Comparison of ENCODE assay signal across 8 cellular contexts in genomic region chr4:123443401-123444297, GRCh38. TPM values are rescaled to one million over a fixed set of nuclear protein-coding genes. Genes with fewer than 3 reads are reported as not detected.
DNase-seq lines count a peak whose midpoint lies in the region; ATAC-seq and TF ChIP-seq lines count a peak whose summit lies in the region.

No MANE protein-coding gene starts in this region.

- peak; percentile 20 for DNase-seq in activated naive CD4-positive, alpha-beta T cell treated with Interleukin-2 at 50 U/mL for 16 hours
- no peak for DNase-seq in activated naive CD4-positive, alpha-beta T cell (lab: John Stamatoyannopoulos, UW)
- DNase-seq in SJCRH30 (peak in 1 of 2 experiments; percentile 58), smooth muscle cell (lab: John Stamatoyannopoulos, UW; ENCODE audit: unreplicated experiment) (no peak), BE2C (no peak), NCI-H187 (lab: John Stamatoyannopoulos, UW) (no peak)

- peak overlapping the region; percentile 67 for H3K27ac ChIP-seq in SJCRH30
- peak overlapping the region in 3 of 4 donors; percentile 22 to 52 (median 39) for H3K27ac ChIP-seq in gastroesophageal sphincter
- peak overlapping the region; percentile 54 for H3K27ac ChIP-seq in smooth muscle cell (ENCODE audit: low read depth)

- TF ChIP-seq POLR2A in gastroesophageal sphincter (IDR thresholded peaks at IDR 0.05): no peak

- peaks cover 16% of the 10 kb centered on the region for H3K4me1 ChIP-seq in SJCRH30
- peaks cover 0 to 16% (median 0%) of the 10 kb centered on the region in 3 donors for H3K4me1 ChIP-seq in gastroesophageal sphincter
- peaks cover 27% of the 10 kb centered on the region for H3K4me1 ChIP-seq in smooth muscle cell (ENCODE audit: low read depth)
- no peaks in the 10 kb centered on the region for H3K4me1 ChIP-seq in BE2C

- no peaks in the 10 kb centered on the region for H3K36me3 ChIP-seq in SJCRH30
- H3K36me3 ChIP-seq in gastroesophageal sphincter: no peaks in the 10 kb centered on the region
- H3K36me3 ChIP-seq in smooth muscle cell (ENCODE audit: low read depth): no peaks in the 10 kb centered on the region
- H3K36me3 ChIP-seq in BE2C: no peaks in the 10 kb centered on the region

- TF ChIP-seq CTCF in gastroesophageal sphincter (IDR thresholded peaks at IDR 0.05) (no peak), smooth muscle cell (IDR thresholded peaks at IDR 0.05; ENCODE audit: borderline replicate concordance, insufficient read depth, poor library complexity, severe bottlenecking) (no peak), BE2C (IDR thresholded peaks at IDR 0.05; ENCODE audit: low read depth, low read length) (no peak)

- H3F3A ChIP-seq in smooth muscle cell (ENCODE audit: low read depth): peaks cover 4% of the 10 kb centered on the region

- H3K79me2 ChIP-seq in smooth muscle cell (ENCODE audit: low read depth): no peaks in the 10 kb centered on the region

- no peak for TF ChIP-seq EP300 in gastroesophageal sphincter (IDR thresholded peaks at IDR 0.05)

- no peaks in the 10 kb centered on the region for H3K9me3 ChIP-seq in SJCRH30 (replicated peaks)
- no peaks in the 10 kb centered on the region for H3K9me3 ChIP-seq in gastroesophageal sphincter
- no peaks in the 10 kb centered on the region for H3K9me3 ChIP-seq in smooth muscle cell (replicated peaks; ENCODE audit: low read depth)
- no peaks in the 10 kb centered on the region for H3K9me3 ChIP-seq in BE2C

- peak overlapping the region; percentile 41 for H3K4me3 ChIP-seq in SJCRH30
- no peak overlapping the region for H3K4me3 ChIP-seq in gastroesophageal sphincter
- H3K4me3 ChIP-seq in smooth muscle cell: peak overlapping the region; percentile 31
- H3K4me3 ChIP-seq in BE2C (ENCODE audit: low read depth, low read length): no peak overlapping the region

- H2AFZ ChIP-seq in smooth muscle cell (ENCODE audit: low read depth): peak overlapping the region; percentile 63

- H3K27me3 ChIP-seq in SJCRH30: no peaks in the 10 kb centered on the region
- H3K27me3 ChIP-seq in gastroesophageal sphincter: no peaks in the 10 kb centered on the region
- no peaks in the 10 kb centered on the region for H3K27me3 ChIP-seq in smooth muscle cell (ENCODE audit: low read depth)
- H3K27me3 ChIP-seq in BE2C: no peaks in the 10 kb centered on the region

- peak overlapping the region; percentile 50 for H3K4me2 ChIP-seq in smooth muscle cell

- H3K9ac ChIP-seq in smooth muscle cell (ENCODE audit: low read depth): no peak overlapping the region

- no peaks in the 10 kb centered on the region for H4K20me1 ChIP-seq in smooth muscle cell (ENCODE audit: low read depth)

- ATAC-seq in HG03039 (IDR thresholded peaks at IDR 0.05; ENCODE audit: unreplicated experiment) (peak; percentile 62), gastroesophageal sphincter (no peak)

- WGBS in gastroesophageal sphincter (ENCODE audit: low coverage in 1 of 2), 2 donors: 8 to 49% methylated on average over 5 to 6 of the region's 6 CpGs
- 10% methylated on average over 6 of the region's 6 CpGs for WGBS in smooth muscle cell (ENCODE audit: low lambda C conversion rate)

RNA-seq across cellular contexts. Expression of gene SPRY1, which starts 47.1 kb away (rescaled TPM):
- total RNA-seq in SJCRH30 (2014; rRNA removed; shearing (Covaris generic)): 38.5 and 42.6 TPM in 2 replicates
- total RNA-seq in gastroesophageal sphincter (100 to 1,000 TPM in 2 of 4 donors, 10 to 100 TPM in 2; 79.3 to 118 (median 98.4) TPM), smooth muscle cell (17.4 and 17.8 TPM in 2 replicates)
- 26.4 and 28.1 TPM in 2 replicates for polyA plus RNA-seq in smooth muscle cell
- not detected for polyA plus RNA-seq in BE2C (2012; ENCODE audit: insufficient read depth, insufficient read length, low read depth)

Comparison
In these comparisons a context has a peak if more than half of its experiments do, and no peak if none do; other contexts are left out.
1. H3K4me3 ChIP-seq: peak in SJCRH30 (single experiment) and smooth muscle cell (single experiment); none in gastroesophageal sphincter (0 of 2) and BE2C (single experiment).
2. Peak in every context shown above with its lines, with median percentiles within 50 percentile points of each other: H3K27ac ChIP-seq.